ENCODE assay signal across 18 cellular contexts in the genomic region with DNA sequence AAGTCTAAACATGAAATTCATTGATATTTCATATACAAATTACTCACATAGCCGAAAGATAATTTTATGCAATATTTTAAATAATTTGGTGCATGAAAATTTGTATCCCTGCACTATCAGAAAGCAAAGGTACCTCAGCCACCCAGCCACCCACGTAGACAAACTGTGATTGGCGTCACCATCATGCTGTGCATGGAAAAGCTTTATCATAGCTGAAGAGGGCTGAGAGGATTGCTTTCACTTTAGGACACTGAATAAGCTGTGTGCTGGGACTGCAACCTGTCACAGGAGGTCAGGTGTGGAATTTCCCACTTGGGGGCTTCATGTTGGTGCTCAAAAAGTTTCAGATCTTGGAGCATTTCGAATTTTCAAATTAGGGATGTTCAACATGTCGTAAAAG.
A peak's percentile ranks its signal among the peaks of the same experiment; 100 is the strongest.
DNase-seq lines count a peak whose midpoint lies in the region; ATAC-seq and TF ChIP-seq lines count a peak whose summit lies in the region.
"Had no signal": no experiment of that assay in that cellular context is flagged by ENCODE, and none has a peak within 500 bp of the region (broad histone marks: within the 10 kb centered on the region; RNA-seq: fewer than 3 reads in every experiment).

No MANE protein-coding gene starts in this region.

- H3K27me3 Mint-ChIP-seq in activated CD4-positive, alpha-beta memory T cell treated with anti-CD3 and anti-CD28 coated beads for 36 hours, result no peaks in the 10 kb centered on the region
- H3K27me3 Mint-ChIP-seq in activated CD4-positive, alpha-beta memory T cell treated with anti-CD3 and anti-CD28 coated beads, Interleukin-2, amount 10 ng/mL, durations not matched to agents 7 days and 5 days, result no peaks in the 10 kb centered on the region
- no peaks in the 10 kb centered on the region for H3K27me3 Mint-ChIP-seq in GM23338 (ENCODE audit: insufficient read depth, low read depth, poor library complexity)
- H3K27me3 Mint-ChIP-seq in activated T-cell treated with anti-CD3 and anti-CD28 coated beads, Interleukin-2, amount 50 U/mL, for 72 hours (ENCODE audit: low read depth), result no peaks in the 10 kb centered on the region
- H3K27me3 Mint-ChIP-seq: CD4-positive, alpha-beta T cell had no signal

- no peaks in the 10 kb centered on the region for H3K27me3 ChIP-seq in GM23338 (ENCODE audit: insufficient read depth)

- no peaks in the 10 kb centered on the region for H3K9me3 Mint-ChIP-seq in activated CD4-positive, alpha-beta memory T cell treated with anti-CD3 and anti-CD28 coated beads for 36 hours
- no peaks in the 10 kb centered on the region for H3K9me3 Mint-ChIP-seq in activated CD4-positive, alpha-beta memory T cell treated with anti-CD3 and anti-CD28 coated beads, Interleukin-2, amount 10 ng/mL, durations not matched to agents 7 days and 5 days
- H3K9me3 Mint-ChIP-seq in GM23338, result no peaks in the 10 kb centered on the region
- peaks cover 0 to 2% of the 10 kb centered on the region in 2 donors for H3K9me3 Mint-ChIP-seq in activated T-cell treated with anti-CD3 and anti-CD28 coated beads, Interleukin-2, amount 50 U/mL, for 72 hours
- H3K9me3 Mint-ChIP-seq in stimulated activated effector memory CD8-positive, alpha-beta T cell treated with anti-CD3 and anti-CD28 coated beads, Interleukin-12 subunit alpha, Interleukin-12 subunit beta, amount 100 ng/mL, for 72 hours, result no peaks in the 10 kb centered on the region
- H3K9me3 Mint-ChIP-seq: CD4-positive, alpha-beta T cell had no signal

- H3K4me3 Mint-ChIP-seq in activated CD4-positive, alpha-beta memory T cell treated with anti-CD3 and anti-CD28 coated beads for 36 hours, result no peak overlapping the region
- H3K4me3 Mint-ChIP-seq in activated CD4-positive, alpha-beta memory T cell treated with anti-CD3 and anti-CD28 coated beads, Interleukin-2, amount 10 ng/mL, durations not matched to agents 7 days and 5 days, result no peak overlapping the region
- no peak overlapping the region for H3K4me3 Mint-ChIP-seq in GM23338
- no peak overlapping the region for H3K4me3 Mint-ChIP-seq in activated T-cell treated with anti-CD3 and anti-CD28 coated beads, Interleukin-2, amount 50 U/mL, for 72 hours
- no peak overlapping the region for H3K4me3 Mint-ChIP-seq in stimulated activated effector memory CD8-positive, alpha-beta T cell treated with anti-CD3 and anti-CD28 coated beads, Interleukin-12 subunit alpha, Interleukin-12 subunit beta, amount 100 ng/mL, for 72 hours
- H3K4me3 Mint-ChIP-seq: CD4-positive, alpha-beta T cell had no signal

- no peaks in the 10 kb centered on the region for H3K9me2 ChIP-seq in GM23338 (ENCODE audit: insufficient read depth)

- H3K4me3 ChIP-seq in GM23338, result no peak overlapping the region

- H3F3A ChIP-seq in GM23338 (replicated peaks; ENCODE audit: low read depth), result no peaks in the 10 kb centered on the region

- H3K27ac Mint-ChIP-seq in activated CD4-positive, alpha-beta memory T cell treated with anti-CD3 and anti-CD28 coated beads for 36 hours, result peak overlapping the region; percentile 24
- no peak overlapping the region for H3K27ac Mint-ChIP-seq in activated CD4-positive, alpha-beta memory T cell treated with anti-CD3 and anti-CD28 coated beads, Interleukin-2, amount 10 ng/mL, durations not matched to agents 7 days and 5 days
- peak overlapping the region; percentile 81; the same call in 1 of the 2 replicates for H3K27ac Mint-ChIP-seq in GM23338
- H3K27ac Mint-ChIP-seq in activated T-cell treated with anti-CD3 and anti-CD28 coated beads, Interleukin-2, amount 50 U/mL, for 72 hours, result peak overlapping the region; percentile 17
- no peak overlapping the region for H3K27ac Mint-ChIP-seq in stimulated activated effector memory CD8-positive, alpha-beta T cell treated with anti-CD3 and anti-CD28 coated beads, Interleukin-12 subunit alpha, Interleukin-12 subunit beta, amount 100 ng/mL, for 72 hours
- H3K27ac Mint-ChIP-seq: CD4-positive, alpha-beta T cell had no signal

- H2AFZ ChIP-seq in GM23338, result no peak overlapping the region

- H3K4me1 ChIP-seq in GM23338 (ENCODE audit: insufficient read depth), result peaks cover 2% of the 10 kb centered on the region; the same call in 1 of the 2 replicates

- no peaks in the 10 kb centered on the region for H3K36me3 ChIP-seq in GM23338 (ENCODE audit: insufficient read depth)

- no peaks in the 10 kb centered on the region for H4K20me1 ChIP-seq in GM23338 (replicated peaks; ENCODE audit: insufficient read depth)

- peaks cover 15% of the 10 kb centered on the region for H3K4me1 Mint-ChIP-seq in activated CD4-positive, alpha-beta memory T cell treated with anti-CD3 and anti-CD28 coated beads for 36 hours (ENCODE audit: low read depth)
- peaks cover 11% of the 10 kb centered on the region for H3K4me1 Mint-ChIP-seq in activated CD4-positive, alpha-beta memory T cell treated with anti-CD3 and anti-CD28 coated beads, Interleukin-2, amount 10 ng/mL, durations not matched to agents 7 days and 5 days
- peaks cover 4% of the 10 kb centered on the region; the same call in 2 of the 3 replicates for H3K4me1 Mint-ChIP-seq in GM23338
- H3K4me1 Mint-ChIP-seq in activated T-cell treated with anti-CD3 and anti-CD28 coated beads, Interleukin-2, amount 50 U/mL, for 72 hours (ENCODE audit: low read depth), result peaks cover 20% of the 10 kb centered on the region
- H3K4me1 Mint-ChIP-seq in stimulated activated effector memory CD8-positive, alpha-beta T cell treated with anti-CD3 and anti-CD28 coated beads, Interleukin-12 subunit alpha, Interleukin-12 subunit beta, amount 100 ng/mL, for 72 hours, result peaks cover 14% of the 10 kb centered on the region

- H3K4me2 ChIP-seq in GM23338, result no peak overlapping the region

- peaks cover 12% of the 10 kb centered on the region for H3K36me3 Mint-ChIP-seq in activated CD4-positive, alpha-beta memory T cell treated with anti-CD3 and anti-CD28 coated beads for 36 hours
- peaks cover 30% of the 10 kb centered on the region for H3K36me3 Mint-ChIP-seq in activated CD4-positive, alpha-beta memory T cell treated with anti-CD3 and anti-CD28 coated beads, Interleukin-2, amount 10 ng/mL, durations not matched to agents 7 days and 5 days (ENCODE audit: low read depth)
- no peaks in the 10 kb centered on the region for H3K36me3 Mint-ChIP-seq in GM23338 (ENCODE audit: low read depth)
- H3K36me3 Mint-ChIP-seq in activated T-cell treated with anti-CD3 and anti-CD28 coated beads, Interleukin-2, amount 50 U/mL, for 72 hours (ENCODE audit: insufficient read depth in 2 of 2), result peaks cover 0 to 7% of the 10 kb centered on the region in 2 donors
- peaks cover 27% of the 10 kb centered on the region for H3K36me3 Mint-ChIP-seq in stimulated activated effector memory CD8-positive, alpha-beta T cell treated with anti-CD3 and anti-CD28 coated beads, Interleukin-12 subunit alpha, Interleukin-12 subunit beta, amount 100 ng/mL, for 72 hours

- intact Hi-C loops in activated CD4-positive, alpha-beta memory T cell treated with anti-CD3 and anti-CD28 coated beads for 36 hours (cut with micrococcal nuclease), result no loop called here

- CTCF ChIA-PET in activated CD4-positive, alpha-beta memory T cell treated with anti-CD3 and anti-CD28 coated beads for 36 hours (lab: Charles Lee), result interaction anchor here (1.1 kb wide), 1 partner anchor 248 kb away, joined by 4 read pairs; no protein-coding TSS in a partner anchor
- CTCF ChIA-PET in activated CD4-positive, alpha-beta memory T cell treated with anti-CD3 and anti-CD28 coated beads, Interleukin-2, amount 10 ng/mL, durations not matched to agents 7 days and 5 days (lab: Charles Lee), result no interaction called here

- H3K79me2 ChIP-seq in GM23338 (replicated peaks; ENCODE audit: insufficient read depth), result no peaks in the 10 kb centered on the region

- no peak for TF ChIP-seq CTCF in GM23338 (conservative IDR thresholded peaks at IDR 0.05; ENCODE audit: low read depth in 2 of 2)

- no peak overlapping the region for H3K27ac ChIP-seq in GM23338 (ENCODE audit: low read depth)

- POLR2A ChIA-PET in activated CD4-positive, alpha-beta memory T cell treated with anti-CD3 and anti-CD28 coated beads for 36 hours (lab: Charles Lee), result no interaction called here
- POLR2A ChIA-PET in activated CD4-positive, alpha-beta memory T cell treated with anti-CD3 and anti-CD28 coated beads, Interleukin-2, amount 10 ng/mL, durations not matched to agents 7 days and 5 days (lab: Charles Lee), result no interaction called here

- DNase-seq in activated CD4-positive, alpha-beta memory T cell treated with anti-CD3 and anti-CD28 coated beads for 36 hours, result peak; percentile 33
- DNase-seq in activated CD4-positive, alpha-beta memory T cell treated with anti-CD3 and anti-CD28 coated beads, Interleukin-2, amount 10 ng/mL, durations not matched to agents 7 days and 5 days, result no peak
- DNase-seq in GM23338 (ENCODE audit: low spot score) (no peak), COR-L47 (lab: John Stamatoyannopoulos, UW) (no peak)
- no peak for DNase-seq in activated T-cell treated with anti-CD3 and anti-CD28 coated beads, Interleukin-2, amount 50 U/mL, for 72 hours
- no peak for DNase-seq in stimulated activated effector memory CD8-positive, alpha-beta T cell treated with anti-CD3 and anti-CD28 coated beads, Interleukin-12 subunit alpha, Interleukin-12 subunit beta, amount 100 ng/mL, for 72 hours (ENCODE audit: low spot score in 2 of 2)
- DNase-seq: CD4-positive, alpha-beta T cell; DND-41; GDM1; Karpas-422; MM.1S; NCI-H1105; NCI-H187; NCI-H2171 treated with DMSO at 0.1 percent for 48 hours; NCI-H774 had no signal

- ATAC-seq in GM23338 (no peak), GM21390 (IDR thresholded peaks at IDR 0.05; ENCODE audit: unreplicated experiment) (no peak)
- peak; percentile 39 to 55 for ATAC-seq in activated T-cell treated with anti-CD3 and anti-CD28 coated beads, Interleukin-2, amount 50 U/mL, for 72 hours (replicated peaks in 1 of 2)
- peak; percentile 75 for ATAC-seq in stimulated activated effector memory CD8-positive, alpha-beta T cell treated with anti-CD3 and anti-CD28 coated beads, Interleukin-12 subunit alpha, Interleukin-12 subunit beta, amount 100 ng/mL, for 72 hours
- ATAC-seq: Panc1, Right ventricle myocardium inferior had no signal

TF ChIP-seq in GM23338, 12 proteins besides CTCF, POLR2A, EP300 and RAD21 (continues in another document):
- TF ChIP-seq ZNF114 (CRISPR knock-in tag; IDR thresholded peaks at IDR 0.05), result no peak
- TF ChIP-seq JUNB (IDR thresholded peaks at IDR 0.05; ENCODE audit: unreplicated experiment), result no peak
- TF ChIP-seq POLR2AphosphoS5 (IDR thresholded peaks at IDR 0.05; ENCODE audit: low read depth), result no peak
- TF ChIP-seq EZH2phosphoT487 (IDR thresholded peaks at IDR 0.05; ENCODE audit: unreplicated experiment), result no peak
- TF ChIP-seq ZNF331 (CRISPR knock-in tag; IDR thresholded peaks at IDR 0.05; ENCODE audit: low read depth), result no peak
- TF ChIP-seq CREB1 (CRISPR knock-in tag; IDR thresholded peaks at IDR 0.05; ENCODE audit: low read depth), result no peak

Comparison
In these comparisons a context has a peak if more than half of its experiments do, and no peak if none do; other contexts are left out.
1. H3K27ac Mint-ChIP-seq: peak in activated CD4-positive, alpha-beta memory T cell treated with anti-CD3 and anti-CD28 coated beads for 36 hours (single experiment), GM23338 (single experiment) and activated T-cell treated with anti-CD3 and anti-CD28 coated beads, Interleukin-2, amount 50 U/mL, for 72 hours (single experiment); none in activated CD4-positive, alpha-beta memory T cell treated with anti-CD3 and anti-CD28 coated beads, Interleukin-2, amount 10 ng/mL, durations not matched to agents 7 days and 5 days (single experiment) and stimulated activated effector memory CD8-positive, alpha-beta T cell treated with anti-CD3 and anti-CD28 coated beads, Interleukin-12 subunit alpha, Interleukin-12 subunit beta, amount 100 ng/mL, for 72 hours (single experiment).
2. ATAC-seq: peak in activated T-cell treated with anti-CD3 and anti-CD28 coated beads, Interleukin-2, amount 50 U/mL, for 72 hours (2 of 2) and stimulated activated effector memory CD8-positive, alpha-beta T cell treated with anti-CD3 and anti-CD28 coated beads, Interleukin-12 subunit alpha, Interleukin-12 subunit beta, amount 100 ng/mL, for 72 hours (single experiment); none in GM23338 (single experiment) and GM21390 (single experiment).